ENCODE assay signal across 1 cellular context in the genomic region with DNA sequence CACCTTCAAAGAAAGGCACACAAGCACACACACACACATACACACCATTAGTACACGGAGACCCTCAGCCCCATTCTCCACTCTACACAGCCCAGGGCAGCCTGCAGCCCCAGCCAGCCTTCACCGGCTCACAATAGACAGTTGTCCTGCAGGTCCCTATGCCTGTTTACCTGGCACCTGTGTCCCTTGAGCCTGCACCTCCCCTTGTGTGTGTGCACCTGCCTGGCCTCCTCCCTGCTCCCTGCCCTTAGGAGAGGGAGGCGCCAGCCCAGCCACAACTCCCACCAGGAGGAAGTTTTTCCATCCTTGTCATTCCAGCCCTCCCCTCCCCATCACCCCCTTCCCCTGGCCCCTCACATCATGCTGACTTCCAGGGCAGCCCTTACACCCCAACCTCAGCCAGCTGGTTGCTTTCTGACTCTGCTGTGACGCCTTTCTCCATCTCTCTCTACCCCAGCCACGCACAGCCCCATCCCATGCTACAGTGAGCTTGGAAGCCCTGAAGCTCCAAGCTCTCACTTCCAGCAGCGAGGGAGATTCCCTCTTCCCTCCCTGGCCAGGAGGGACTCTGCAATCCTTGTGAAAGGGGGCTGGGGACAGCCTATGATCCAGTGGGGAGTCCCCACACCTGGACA.
TF ChIP-seq lines count a peak whose summit lies in the region.

No MANE protein-coding gene starts in this region.

TF ChIP-seq in SK-N-SH, 30 proteins besides CTCF, POLR2A, EP300 and RAD21 (continued from another document):
- TF ChIP-seq, protein P1, sequence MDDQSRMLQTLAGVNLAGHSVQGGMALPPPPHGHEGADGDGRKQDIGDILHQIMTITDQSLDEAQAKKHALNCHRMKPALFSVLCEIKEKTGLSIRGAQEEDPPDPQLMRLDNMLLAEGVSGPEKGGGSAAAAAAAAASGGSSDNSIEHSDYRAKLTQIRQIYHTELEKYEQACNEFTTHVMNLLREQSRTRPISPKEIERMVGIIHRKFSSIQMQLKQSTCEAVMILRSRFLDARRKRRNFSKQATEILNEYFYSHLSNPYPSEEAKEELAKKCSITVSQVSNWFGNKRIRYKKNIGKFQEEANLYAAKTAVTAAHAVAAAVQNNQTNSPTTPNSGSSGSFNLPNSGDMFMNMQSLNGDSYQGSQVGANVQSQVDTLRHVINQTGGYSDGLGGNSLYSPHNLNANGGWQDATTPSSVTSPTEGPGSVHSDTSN (IDR thresholded peaks at IDR 0.05), result no peak
- no peak for TF ChIP-seq SIN3A (IDR thresholded peaks at IDR 0.05; ENCODE audit: borderline replicate concordance, low read depth, low read length)
- TF ChIP-seq JUND (IDR thresholded peaks at IDR 0.05), result no peak
- no peak for TF ChIP-seq FOXM1 (IDR thresholded peaks at IDR 0.05; ENCODE audit: low read depth)
- no peak for TF ChIP-seq NRF1 (IDR thresholded peaks at IDR 0.05; ENCODE audit: low read depth, low read length)
- TF ChIP-seq MEF2A (IDR thresholded peaks at IDR 0.05; ENCODE audit: borderline replicate concordance, low read depth), result no peak
- no peak for TF ChIP-seq RXRA (IDR thresholded peaks at IDR 0.05; ENCODE audit: borderline replicate concordance, low read depth)
TF ChIP-seq in SK-N-SH: peak in this region for 0.
